15 cellular contexts compared by ENCODE assay signal in genomic region chr7:151901313-151901669, GRCh38. TPM values are rescaled to one million over a fixed set of nuclear protein-coding genes. Genes with fewer than 3 reads are reported as not detected.
"Had no signal": no experiment of that assay in that cellular context is flagged by ENCODE, and none has a peak within 500 bp of the region (broad histone marks: within the 10 kb centered on the region; RNA-seq: fewer than 3 reads in every experiment).

No MANE protein-coding gene starts in this region.

- H3K27me3 ChIP-seq: breast epithelium, thyroid gland had no signal

- H3K9me3 ChIP-seq: breast epithelium, stomach, thyroid gland had no signal

- H3K4me1 ChIP-seq: breast epithelium, thyroid gland had no signal

- H3K27ac ChIP-seq: breast epithelium, stomach, thyroid gland had no signal

- ATAC-seq: activated naive CD4-positive, alpha-beta T cell treated with anti-CD3 and anti-CD28 coated beads, Interleukin-2, amount 50 U/mL, for 72 hours; left colon; natural killer cell treated with Interleukin-12 subunit alpha and Interleukin-12 subunit beta and Interleukin-15 and Interleukin-18, amount 100 ng/mL, for 72 hours; T-helper 17 cell had no signal

- H3K36me3 ChIP-seq: breast epithelium, stomach, thyroid gland had no signal

- H3K4me3 ChIP-seq: breast epithelium, skin epidermis, stomach, thyroid gland had no signal

- DNase-seq: activated T-cell treated with anti-CD3 and anti-CD28 coated beads, Interleukin-2, amount 50 U/mL, for 1 hour; amygdala; left colon; stomach; T-helper 17 cell; thyroid gland had no signal

RNA-seq across cellular contexts. Expression of gene GALNTL5, which starts 55.0 kb away (rescaled TPM):
- total RNA-seq: activated naive CD4-positive, alpha-beta T cell treated with anti-CD3 and anti-CD28 coated beads, Interleukin-2, amount 50 U/mL, for 72 hours; breast epithelium; dermis microvascular lymphatic vessel endothelial cell; fibroblast of villous mesenchyme; left colon; mucosa of gallbladder; natural killer cell treated with Interleukin-12 subunit alpha and Interleukin-12 subunit beta and Interleukin-15 and Interleukin-18, amount 100 ng/mL, for 72 hours; osteocyte; stomach; T-helper 17 cell had no signal
- polyA plus RNA-seq: esophagus, stomach had no signal
